Comparison of ENCODE assay signal across 18 cellular contexts in the genomic region with DNA sequence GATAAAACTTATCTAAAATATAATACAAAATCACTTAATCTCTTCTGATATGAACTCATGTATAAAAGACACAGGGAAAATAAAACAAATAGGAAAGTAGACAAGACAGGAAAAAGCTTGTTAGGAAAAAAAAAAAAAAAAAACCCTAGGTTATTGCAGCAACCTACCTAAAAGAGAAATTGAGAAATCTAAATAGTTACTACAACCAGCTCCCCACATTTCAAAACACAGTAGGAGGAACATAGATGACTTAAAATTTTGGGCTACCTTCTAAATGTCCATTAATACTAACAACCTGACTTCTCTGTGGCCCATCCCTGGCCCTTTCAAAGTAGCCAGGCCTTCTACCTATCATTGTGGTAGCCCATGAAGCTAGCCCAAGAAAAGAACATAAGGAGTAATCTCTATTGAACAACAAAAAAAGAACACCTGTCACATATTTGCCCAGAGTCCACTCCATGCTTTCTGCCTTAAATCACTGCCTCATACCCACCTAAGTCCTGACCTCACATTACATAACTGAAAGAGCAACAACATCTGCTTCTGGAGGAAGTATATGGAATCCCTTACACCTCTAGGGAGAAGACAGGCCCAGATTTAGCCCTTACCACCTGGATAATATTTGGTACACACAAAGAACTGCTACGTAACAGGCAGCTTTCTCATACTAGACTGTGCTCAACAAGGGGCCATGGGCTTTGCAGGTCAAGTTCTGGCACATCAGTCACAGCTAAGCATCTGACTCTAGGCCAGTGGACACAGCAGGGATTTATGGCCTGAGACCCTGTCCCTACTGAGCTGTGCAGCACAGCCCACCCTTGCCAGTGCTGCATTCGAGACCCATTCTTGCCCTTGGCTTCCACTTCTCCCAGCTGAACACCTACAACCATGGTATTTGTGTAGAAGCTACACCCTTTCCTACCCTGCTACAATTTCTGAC. TPM values are rescaled to one million over a fixed set of nuclear protein-coding genes. Genes with fewer than 3 reads are reported as not detected.
A peak's percentile ranks its signal among the peaks of the same experiment; 100 is the strongest.
DNase-seq lines count a peak whose midpoint lies in the region; ATAC-seq and FAIRE-seq lines count a peak whose summit lies in the region.
"Had no signal": no experiment of that assay in that cellular context is flagged by ENCODE, and none has a peak within 500 bp of the region (broad histone marks: within the 10 kb centered on the region; RNA-seq: fewer than 3 reads in every experiment).

No MANE protein-coding gene starts in this region.

- H3K27me3 ChIP-seq in CD4-positive, alpha-beta memory T cell (ENCODE audit: insufficient read depth, low read length): no peaks in the 10 kb centered on the region
- H3K27me3 ChIP-seq: left lung had no signal

- no peak overlapping the region for H3K4me3 ChIP-seq in CD4-positive, alpha-beta memory T cell (ENCODE audit: low read length in 2 of 2)
- H3K4me3 ChIP-seq: left lung had no signal

- H3K9me3 Mint-ChIP-seq in CD4-positive, alpha-beta memory T cell: no peaks in the 10 kb centered on the region
- H3K9me3 Mint-ChIP-seq: activated naive CD8-positive, alpha-beta T cell treated with anti-CD3 and anti-CD28 coated beads, Interleukin-2, amount 10 ng/mL, durations not matched to agents 7 days and 5 days had no signal

- ATAC-seq in left lobe of liver: peak; percentile 76
- ATAC-seq: left lung had no signal

- no peak overlapping the region for H3K4me3 Mint-ChIP-seq in CD4-positive, alpha-beta memory T cell
- H3K4me3 Mint-ChIP-seq: activated naive CD8-positive, alpha-beta T cell treated with anti-CD3 and anti-CD28 coated beads, Interleukin-2, amount 10 ng/mL, durations not matched to agents 7 days and 5 days had no signal

- no peak for DNase-seq in CD4-positive, alpha-beta memory T cell
- peak; percentile 32 for DNase-seq in NOMO-1 treated with DMSO at 0.1 percent for 48 hours (lab: John Stamatoyannopoulos, UW; ENCODE audit: unreplicated experiment)
- no peak for DNase-seq in left lobe of liver (ENCODE audit: low spot score)
- no peak for DNase-seq in SW 1271 (lab: John Stamatoyannopoulos, UW)
- DNase-seq in activated CD8-positive, alpha-beta memory T cell treated with anti-CD3 and anti-CD28 coated beads, Interleukin-2, amount 50 U/mL, for 4 hours: no peak
- DNase-seq in cerebellar nuclear complex (lab: John Stamatoyannopoulos, UW): no peak
- no peak for DNase-seq in NCI-H187 treated with DMSO at 0.1 percent for 48 hours (lab: John Stamatoyannopoulos, UW)
- DNase-seq: activated CD4-positive, alpha-beta T cell treated with anti-CD3 and anti-CD28 coated beads for 4 hours; activated naive CD8-positive, alpha-beta T cell treated with anti-CD3 and anti-CD28 coated beads, Interleukin-2, amount 10 ng/mL, durations not matched to agents 7 days and 5 days; activated T-cell treated with anti-CD3 and anti-CD28 coated beads, Interleukin-2, amount 50 U/mL, for 1 hour; caudate nucleus; DMS79 treated with DMSO at 0.1 percent for 48 hours; effector memory CD4-positive, alpha-beta T cell; left lung; NCI-H2029 treated with DMSO at 0.1 percent for 48 hours; NCI-H774; T-helper 9 cell had no signal

- H3K4me1 Mint-ChIP-seq in CD4-positive, alpha-beta memory T cell: peaks cover 32 to 57% (median 37%) of the 10 kb centered on the region in 4 donors

- H3K36me3 Mint-ChIP-seq in CD4-positive, alpha-beta memory T cell: peaks cover 19 to 30% of the 10 kb centered on the region in 2 donors

- H3K9me3 ChIP-seq in CD4-positive, alpha-beta memory T cell (ENCODE audit: control insufficient read depth in 1 of 2, low read length in 2 of 2): no peaks in the 10 kb centered on the region
- H3K9me3 ChIP-seq: left lung had no signal

- intact Hi-C loops in CD4-positive, alpha-beta memory T cell (cut with micrococcal nuclease): no loop called here

- CTCF ChIA-PET in CD4-positive, alpha-beta memory T cell (lab: Charles Lee; ENCODE audit: partially characterized antibody): interaction anchor here (0.7 kb wide), 1 partner anchor 817 kb away, joined by 3 read pairs; no protein-coding TSS in a partner anchor

- no peaks in the 10 kb centered on the region for H3K27me3 Mint-ChIP-seq in CD4-positive, alpha-beta memory T cell
- H3K27me3 Mint-ChIP-seq: activated naive CD8-positive, alpha-beta T cell treated with anti-CD3 and anti-CD28 coated beads, Interleukin-2, amount 10 ng/mL, durations not matched to agents 7 days and 5 days had no signal

- POLR2A ChIA-PET in CD4-positive, alpha-beta memory T cell (lab: Charles Lee; ENCODE audit: partially characterized antibody): no interaction called here

- peak overlapping the region in 4 of 7 donors; percentile 5 to 54 (median 26) for H3K27ac Mint-ChIP-seq in CD4-positive, alpha-beta memory T cell
- H3K27ac Mint-ChIP-seq: activated naive CD8-positive, alpha-beta T cell treated with anti-CD3 and anti-CD28 coated beads, Interleukin-2, amount 10 ng/mL, durations not matched to agents 7 days and 5 days had no signal

- peak; percentile 54 for FAIRE-seq in A204.1 (lab: Jason Lieb, UNC)

- H3K36me3 ChIP-seq in CD4-positive, alpha-beta memory T cell (ENCODE audit: insufficient read depth, low read length): peaks cover 10% of the 10 kb centered on the region

- H3K27ac ChIP-seq in CD4-positive, alpha-beta memory T cell (ENCODE audit: low read depth, low read length): no peak overlapping the region

- H3K4me1 ChIP-seq in CD4-positive, alpha-beta memory T cell (ENCODE audit: insufficient read depth, low read length): peaks cover 33% of the 10 kb centered on the region

RNA-seq across cellular contexts. Expression of gene SUCLG1, which starts 8.5 kb away (rescaled TPM):
- 10 to 100 TPM; 46.5 to 46.6 TPM for total RNA-seq in CD4-positive, alpha-beta memory T cell
- polyA plus RNA-seq in CD4-positive, alpha-beta memory T cell: 10 to 100 TPM; 83.8 to 92.9 TPM
- total RNA-seq in left lobe of liver: 82.0 TPM
